28 cellular contexts compared by ENCODE assay signal in the genomic region with DNA sequence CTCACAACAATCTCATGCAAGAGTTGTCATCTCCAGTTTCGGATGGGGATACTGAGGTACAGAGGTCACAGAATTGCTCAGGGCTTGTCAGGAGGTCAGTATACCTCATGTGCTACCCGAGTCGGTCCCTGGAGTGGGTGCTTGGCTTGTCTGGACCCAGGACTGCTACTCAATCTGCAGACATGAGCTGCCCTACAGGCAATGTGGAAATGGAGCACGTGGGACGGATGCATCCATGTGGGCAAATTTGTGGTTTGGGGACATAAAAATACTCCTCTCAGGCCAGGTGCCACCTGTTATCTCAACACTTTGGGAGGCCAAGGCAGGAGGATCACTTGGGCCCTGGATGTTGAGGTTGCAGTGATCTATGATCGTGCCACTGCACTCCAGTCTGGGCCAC.
"Had no signal": no experiment of that assay in that cellular context is flagged by ENCODE, and none has a peak within 500 bp of the region (broad histone marks: within the 10 kb centered on the region; RNA-seq: fewer than 3 reads in every experiment).

No MANE protein-coding gene starts in this region.

- H3K9me3 Mint-ChIP-seq: activated CD4-positive, alpha-beta memory T cell treated with anti-CD3 and anti-CD28 coated beads, Interleukin-2, amount 10 ng/mL, durations not matched to agents 7 days and 5 days; activated naive CD4-positive, alpha-beta T cell treated with anti-CD3 and anti-CD28 coated beads, Interleukin-2, amount 50 U/mL, for 24 hours; activated naive CD8-positive, alpha-beta T cell treated with anti-CD3 and anti-CD28 coated beads, Interleukin-2, amount 50 U/mL, for 24 hours; activated T-cell treated with anti-CD3 and anti-CD28 coated beads, Interleukin-2, amount 50 U/mL, for 24 hours; activated T-helper 2 cell treated with anti-CD3 and anti-CD28 coated beads, Interferon-gamma antibody, Interleukin-2, Interleukin-4, amounts not matched to agents 10 μg/mL and 5 μg/mL and 100 μg/mL, durations not matched to agents 14 hours and 24 hours and 36 hours; brain; IgD-negative memory B cell had no signal

- H3K4me3 Mint-ChIP-seq: activated CD4-positive, alpha-beta memory T cell treated with anti-CD3 and anti-CD28 coated beads, Interleukin-2, amount 10 ng/mL, durations not matched to agents 7 days and 5 days; activated naive CD4-positive, alpha-beta T cell treated with anti-CD3 and anti-CD28 coated beads, Interleukin-2, amount 50 U/mL, for 24 hours; activated naive CD8-positive, alpha-beta T cell treated with anti-CD3 and anti-CD28 coated beads, Interleukin-2, amount 50 U/mL, for 24 hours; activated T-cell treated with anti-CD3 and anti-CD28 coated beads, Interleukin-2, amount 50 U/mL, for 24 hours; brain; IgD-negative memory B cell had no signal

- H3K4me3 ChIP-seq: PC-9 had no signal

- H3K4me2 ChIP-seq: PC-9 had no signal

- H3K27ac ChIP-seq: PC-9, RWPE1, WERI-Rb-1 had no signal

- DNase-seq: activated CD4-positive, alpha-beta memory T cell treated with anti-CD3 and anti-CD28 coated beads, Interleukin-2, amount 10 ng/mL, durations not matched to agents 7 days and 5 days; activated CD4-positive, alpha-beta T cell treated with anti-CD3 and anti-CD28 coated beads for 1 hour; activated CD4-positive, CD25-positive, alpha-beta regulatory T cell; activated gamma-delta T cell; activated naive CD8-positive, alpha-beta T cell treated with anti-CD3 and anti-CD28 coated beads, Interleukin-2, amount 50 U/mL, for 24 hours; activated T-cell treated with anti-CD3 and anti-CD28 coated beads, Interleukin-2, amount 50 U/mL, for 24 hours; anterior cingulate cortex; Karpas-422; KBM-7; NCI-H1105; NCI-H1417 treated with DMSO at 0.1 percent for 48 hours; NCI-H187 treated with DMSO at 0.1 percent for 48 hours; NCI-H2081; NCI-H226; NCI-H446 treated with DMSO at 0.1 percent for 48 hours; NCI-H524; PC-9; SW 1271; T-helper 9 cell; WERI-Rb-1 had no signal

- H3K4me1 Mint-ChIP-seq: activated naive CD4-positive, alpha-beta T cell treated with anti-CD3 and anti-CD28 coated beads, Interleukin-2, amount 50 U/mL, for 24 hours; brain; IgD-negative memory B cell had no signal

- H3K27me3 Mint-ChIP-seq: activated CD4-positive, alpha-beta memory T cell treated with anti-CD3 and anti-CD28 coated beads, Interleukin-2, amount 10 ng/mL, durations not matched to agents 7 days and 5 days; activated naive CD4-positive, alpha-beta T cell treated with anti-CD3 and anti-CD28 coated beads, Interleukin-2, amount 50 U/mL, for 24 hours; activated naive CD8-positive, alpha-beta T cell treated with anti-CD3 and anti-CD28 coated beads, Interleukin-2, amount 50 U/mL, for 24 hours; brain; IgD-negative memory B cell had no signal

- H3K36me3 Mint-ChIP-seq: activated naive CD4-positive, alpha-beta T cell treated with anti-CD3 and anti-CD28 coated beads, Interleukin-2, amount 50 U/mL, for 24 hours had no signal

- ATAC-seq: Right ventricle myocardium inferior had no signal

- FAIRE-seq: bronchial epithelial cell, RCC 7860 had no signal

- H3K27ac Mint-ChIP-seq: activated naive CD4-positive, alpha-beta T cell treated with anti-CD3 and anti-CD28 coated beads, Interleukin-2, amount 50 U/mL, for 24 hours had no signal
